Comparison of ENCODE assay signal across 8 cellular contexts in the genomic region with DNA sequence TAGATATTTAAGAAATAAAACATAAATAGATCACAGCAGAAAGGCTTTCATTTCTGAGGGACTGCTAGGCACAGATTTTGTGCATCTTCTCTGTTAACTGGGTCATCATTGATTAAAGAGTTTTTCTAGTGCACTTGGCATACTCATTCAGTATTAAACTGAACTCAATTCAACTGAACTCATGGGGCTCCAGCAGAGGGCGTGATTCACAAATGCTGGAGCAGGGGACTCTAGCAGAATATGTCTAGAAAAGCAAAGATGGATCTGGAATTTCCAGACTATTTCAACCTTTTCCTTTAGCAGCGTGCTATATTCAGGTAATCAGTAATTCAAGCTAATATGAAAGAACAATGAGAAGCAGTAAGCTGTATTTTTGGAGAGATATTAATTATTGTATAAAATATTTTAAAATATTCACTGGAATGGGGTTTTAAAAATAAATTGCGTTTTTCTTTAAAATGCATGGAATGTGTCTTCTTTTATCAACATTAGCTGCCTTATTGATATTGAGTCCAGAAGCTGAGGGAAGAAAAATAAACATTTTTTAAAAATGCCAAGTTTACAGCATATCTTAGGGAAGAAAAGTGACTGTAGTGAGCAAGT.
DNase-seq lines count a peak whose midpoint lies in the region; ATAC-seq, FAIRE-seq and TF ChIP-seq lines count a peak whose summit lies in the region.

No MANE protein-coding gene starts in this region.

- H3K36me3 ChIP-seq in gastrocnemius medialis: no peaks in the 10 kb centered on the region

- FAIRE-seq in islet of Langerhans (lab: Jason Lieb, UNC): peak; percentile 43

- intact Hi-C loops in gastrocnemius medialis (cut with DNase I; ENCODE audit: low total_unique reads): no loop called here

- ATAC-seq in GM18511 (IDR thresholded peaks at IDR 0.05; ENCODE audit: unreplicated experiment) (no peak), gastrocnemius medialis (no peak), HG03025 (IDR thresholded peaks at IDR 0.05; ENCODE audit: low FRiP score, unreplicated experiment) (no peak)

- no peaks in the 10 kb centered on the region for H3K4me1 ChIP-seq in gastrocnemius medialis

- TF ChIP-seq CTCF in AG09309 (IDR thresholded peaks at IDR 0.05; ENCODE audit: control insufficient read depth, insufficient read depth, low read depth, low read length, missing control alignments) (peak; percentile 85), GM12875 (IDR thresholded peaks at IDR 0.05; ENCODE audit: borderline replicate concordance, insufficient read depth, low read depth, low read length) (peak; percentile 46; the same call in 1 of the 2 replicates), VCaP (conservative IDR thresholded peaks at IDR 0.05) (peak; percentile 94), gastrocnemius medialis (IDR thresholded peaks at IDR 0.05 in 4 of 5, conservative IDR thresholded peaks at IDR 0.05 in 1 of 5) (peak in 1 of 5 experiments; percentile 20)

- no peaks in the 10 kb centered on the region for H3K9me3 ChIP-seq in gastrocnemius medialis

- DNase-seq in AG09309 (ENCODE audit: low read depth): no peak
- peak; percentile 37 to 55 for DNase-seq in NCI-H1930 (lab: John Stamatoyannopoulos, UW)
- DNase-seq in gastrocnemius medialis: no peak

- H3K27ac ChIP-seq in VCaP: no peak overlapping the region
- H3K27ac ChIP-seq in gastrocnemius medialis: no peak overlapping the region

- no peak for TF ChIP-seq POLR2A in gastrocnemius medialis (IDR thresholded peaks at IDR 0.05)

- in situ Hi-C loops in gastrocnemius medialis (cut with MboI; ENCODE audit: low sequenced_read_pairs in 4 of 4): no loop called here

- H3K4me3 ChIP-seq in AG09309 (ENCODE audit: control insufficient read depth, low read depth, low read length): no peak overlapping the region
- no peak overlapping the region for H3K4me3 ChIP-seq in GM12875 (ENCODE audit: low read depth, low read length)
- no peak overlapping the region for H3K4me3 ChIP-seq in gastrocnemius medialis

- H3K27me3 ChIP-seq in gastrocnemius medialis: no peaks in the 10 kb centered on the region

Comparison
In these comparisons a context has a peak if more than half of its experiments do, and no peak if none do; other contexts are left out.
1. DNase-seq: peak in NCI-H1930 (2 of 2); none in AG09309 (single experiment) and gastrocnemius medialis (0 of 2).